Comparison of ENCODE assay signal across 1 cellular context in genomic region chr1:24112381-24113169, GRCh38.
TF ChIP-seq lines count a peak whose summit lies in the region.

No MANE protein-coding gene starts in this region.

TF ChIP-seq in K562, 482 proteins besides CTCF, POLR2A, EP300 and RAD21 (continued from another document):
- TF ChIP-seq E4F1 (CRISPR knock-in tag; IDR thresholded peaks at IDR 0.05; ENCODE audit: borderline replicate concordance) (no peak), ZNF311 (CRISPR knock-in tag; IDR thresholded peaks at IDR 0.05) (no peak), GTF2E2 (tag; IDR thresholded peaks at IDR 0.05) (no peak), ZBTB17 (CRISPR knock-in tag; IDR thresholded peaks at IDR 0.05) (peak; percentile 34; the same call in 1 of the 2 replicates), NCOR1 (IDR thresholded peaks at IDR 0.05) (no peak), NRF1 (conservative IDR thresholded peaks at IDR 0.05 in 1 of 2, IDR thresholded peaks at IDR 0.05 in 1 of 2) (peak in 1 of 2 experiments; percentile 14; a peak in 1 of 4 replicates)
